1 cellular context compared by ENCODE assay signal in genomic region chr16:50683689-50684374, GRCh38.
TF ChIP-seq lines count a peak whose summit lies in the region.

No MANE protein-coding gene starts in this region.

TF ChIP-seq in GM12878, 131 proteins besides CTCF, POLR2A, EP300 and RAD21 (continues in another document):
- TF ChIP-seq ZNF274 (IDR thresholded peaks at IDR 0.05; ENCODE audit: insufficient read depth, insufficient read length) (no peak), ELK1 (IDR thresholded peaks at IDR 0.05; ENCODE audit: low read depth, low read length) (peak; percentile 75; the same call in 1 of the 2 replicates), ZNF592 (IDR thresholded peaks at IDR 0.05) (peak; percentile 89), WRNIP1 (IDR thresholded peaks at IDR 0.05; ENCODE audit: borderline replicate concordance, low read depth, low read length) (no peak), CBX5 (IDR thresholded peaks at IDR 0.05; ENCODE audit: low read depth) (no peak), PML (IDR thresholded peaks at IDR 0.05; ENCODE audit: low read length) (0 out of 2 replicates have a peak, but pooled peaks have one; percentile 68), POU2F2 (IDR thresholded peaks at IDR 0.05; ENCODE audit: borderline replicate concordance, low read depth, low read length) (0 out of 3 replicates have a peak, but pooled peaks have one; percentile 59), SMC3 (IDR thresholded peaks at IDR 0.05; ENCODE audit: borderline replicate concordance, low read length) (no peak), CHD2 (IDR thresholded peaks at IDR 0.05; ENCODE audit: borderline replicate concordance, low read depth, low read length) (peak; percentile 69; the same call in 1 of the 2 replicates), YBX1 (IDR thresholded peaks at IDR 0.05) (no peak), PBX3 (IDR thresholded peaks at IDR 0.05; ENCODE audit: insufficient replicate concordance, low read depth, low read length) (no peak), RELA (IDR thresholded peaks at IDR 0.05; ENCODE audit: borderline replicate concordance, partially characterized antibody) (peak; percentile 99), CREB1 (IDR thresholded peaks at IDR 0.05; ENCODE audit: low read depth) (peak; percentile 48; the same call in 1 of the 2 replicates), TCF12 (IDR thresholded peaks at IDR 0.05; ENCODE audit: low read depth, low read length) (peak; percentile 92), NFYA (IDR thresholded peaks at IDR 0.05; ENCODE audit: borderline replicate concordance, low read depth, low read length) (no peak), SREBF2 (IDR thresholded peaks at IDR 0.05; ENCODE audit: low read length) (no peak), NFXL1 (IDR thresholded peaks at IDR 0.05; ENCODE audit: borderline replicate concordance) (no peak), PAX8 (IDR thresholded peaks at IDR 0.05) (no peak), IKZF2 (IDR thresholded peaks at IDR 0.05) (peak; percentile 97 to 99), KDM1A (IDR thresholded peaks at IDR 0.05; ENCODE audit: borderline replicate concordance) (no peak), SPI1 (IDR thresholded peaks at IDR 0.05; ENCODE audit: borderline replicate concordance, insufficient read depth, low read depth, low read length) (peak; percentile 99), EED (IDR thresholded peaks at IDR 0.05; ENCODE audit: low read depth) (peak; percentile 97), KAT2A (conservative IDR thresholded peaks at IDR 0.05; ENCODE audit: control insufficient read depth, low read depth, low read length) (no peak), NRF1 (conservative IDR thresholded peaks at IDR 0.05; ENCODE audit: low read depth, low read length) (no peak), MEF2B (IDR thresholded peaks at IDR 0.05; ENCODE audit: partially characterized antibody, poor library complexity, severe bottlenecking) (peak; percentile 83), ZSCAN29 (IDR thresholded peaks at IDR 0.05) (no peak), DPF2 (IDR thresholded peaks at IDR 0.05) (peak; percentile 95), HDAC2 (IDR thresholded peaks at IDR 0.05) (no peak), BCL11A (IDR thresholded peaks at IDR 0.05; ENCODE audit: low read depth, low read length) (peak; percentile 86), ZBTB33 (IDR thresholded peaks at IDR 0.05) (no peak), MTA3 (IDR thresholded peaks at IDR 0.05; ENCODE audit: borderline replicate concordance, low read length) (peak; percentile 80; the same call in 1 of the 2 replicates), ATF7 (IDR thresholded peaks at IDR 0.05; ENCODE audit: low read depth) (peak; percentile 44; the same call in 1 of the 2 replicates), MAX (IDR thresholded peaks at IDR 0.05; ENCODE audit: low read depth, low read length) (peak; percentile 78), SMARCA5 (IDR thresholded peaks at IDR 0.05) (no peak), HDAC6 (IDR thresholded peaks at IDR 0.05; ENCODE audit: unreplicated experiment) (no peak), NKRF (conservative IDR thresholded peaks at IDR 0.05) (0 out of 2 replicates have a peak, but pooled peaks have one; percentile 26), BCL3 (IDR thresholded peaks at IDR 0.05; ENCODE audit: borderline replicate concordance, insufficient read depth, low read depth, low read length, poor library complexity, severe bottlenecking) (no peak), JUND (IDR thresholded peaks at IDR 0.05; ENCODE audit: low read depth, low read length) (peak; percentile 25; the same call in 1 of the 2 replicates), TARDBP (IDR thresholded peaks at IDR 0.05; ENCODE audit: borderline replicate concordance) (peak; percentile 28; the same call in 1 of the 2 replicates), FOS (IDR thresholded peaks at IDR 0.05; ENCODE audit: borderline replicate concordance, extremely low read depth, insufficient read length) (no peak), RUNX3 (IDR thresholded peaks at IDR 0.05; ENCODE audit: low read length) (peak; percentile 99), SIX5 (IDR thresholded peaks at IDR 0.05; ENCODE audit: low read depth, low read length, severe bottlenecking) (no peak), NR2F1 (conservative IDR thresholded peaks at IDR 0.05) (peak; percentile 81), SMAD1 (IDR thresholded peaks at IDR 0.05; ENCODE audit: low read depth, partially characterized antibody) (peak; percentile 24), RBBP5 (conservative IDR thresholded peaks at IDR 0.05) (no peak), REST (IDR thresholded peaks at IDR 0.05; ENCODE audit: low read depth, low read length) (no peak), CBFB (IDR thresholded peaks at IDR 0.05; ENCODE audit: low read depth) (peak; percentile 98), NFIC (IDR thresholded peaks at IDR 0.05; ENCODE audit: low read depth, low read length) (peak; percentile 91), SKIL (IDR thresholded peaks at IDR 0.05; ENCODE audit: low read depth, poor library complexity, severe bottlenecking) (peak; percentile 75)
